8 cellular contexts compared by ENCODE assay signal in genomic region chr11:119030329-119031047, GRCh38. TPM values are rescaled to one million over a fixed set of nuclear protein-coding genes. Genes with fewer than 3 reads are reported as not detected.
DNase-seq lines count a peak whose midpoint lies in the region; ATAC-seq and TF ChIP-seq lines count a peak whose summit lies in the region.

Gene SLC37A4 (minus strand): TSS chr11:119030877.

- H3K9me2 ChIP-seq in PC-3 (replicated peaks; ENCODE audit: low read length), result no peaks in the 10 kb centered on the region

- H3K9me3 ChIP-seq in PC-3 (ENCODE audit: low read length), result no peaks in the 10 kb centered on the region
- no peaks in the 10 kb centered on the region for H3K9me3 ChIP-seq in mucosa of descending colon

- no TSS peak for BruUV-seq in PC-3 (replicated peaks; lab: Mats Ljungman, UMichigan)

- peak within 1 kb of the TSS; percentile 99 for H2AFZ ChIP-seq in PC-3 (ENCODE audit: low read length)

- H3K4me2 ChIP-seq in PC-3 (ENCODE audit: low read length), result peak within 1 kb of the TSS; percentile 99

- intact Hi-C loops in PC-3 (cut with micrococcal nuclease), result loop anchor here (2.0 kb wide), 1 partner anchor 72 kb away; no protein-coding TSS in a partner anchor
- intact Hi-C loops in mucosa of descending colon (cut with DNase I, micrococcal nuclease), result no loop called here

- H3F3A ChIP-seq in PC-3 (ENCODE audit: low read length, unreplicated experiment), result no peaks in the 10 kb centered on the region

- H3K27ac ChIP-seq in PC-3 (ENCODE audit: low read length) (peak within 1 kb of the TSS; percentile 15; the same call in 1 of the 2 replicates), epithelial cell of prostate (peak within 1 kb of the TSS; percentile 53)

- CTCF ChIA-PET in PC-3 (lab: Charles Lee), result no interaction called here

- H3K9ac ChIP-seq in PC-3 (ENCODE audit: low read length), result peak within 1 kb of the TSS; percentile 91

- H3K4me3 ChIP-seq in PC-3 (ENCODE audit: low read length) (peak within 1 kb of the TSS; percentile 96), mucosa of descending colon (peak within 1 kb of the TSS; percentile 51)

- POLR2A ChIA-PET in PC-3 (lab: Charles Lee; ENCODE audit: unreplicated experiment), result no interaction called here

- peak; percentile 20; the same call in 1 of the 2 replicates for TF ChIP-seq EP300 in Ishikawa (IDR thresholded peaks at IDR 0.05; ENCODE audit: borderline replicate concordance)

- TF ChIP-seq RAD21 in Ishikawa (IDR thresholded peaks at IDR 0.05; ENCODE audit: low read depth), result peak; percentile 61

- H4K20me1 ChIP-seq in PC-3 (ENCODE audit: low read length), result no peaks in the 10 kb centered on the region

- H3K36me3 ChIP-seq in PC-3 (ENCODE audit: low read depth, low read length) (peaks cover 5% of the 10 kb centered on the region; the same call in 1 of the 2 replicates), mucosa of descending colon (ENCODE audit: low read depth) (no peaks in the 10 kb centered on the region)

- H3K79me2 ChIP-seq in PC-3 (ENCODE audit: low read length), result peaks cover 27% of the 10 kb centered on the region

- ATAC-seq in GM21576 (IDR thresholded peaks at IDR 0.05; ENCODE audit: unreplicated experiment), result peak; percentile 89
- peak; percentile 84 for ATAC-seq in PC-3
- ATAC-seq in mucosa of descending colon, result peak; percentile 93

- TF ChIP-seq CTCF in PC-3 (conservative IDR thresholded peaks at IDR 0.05; ENCODE audit: low read depth, low read length) (peak; percentile 93), mucosa of descending colon (IDR thresholded peaks at IDR 0.05) (peak; percentile 88)

- DNase-seq in DMS114 treated with DMSO at 0.1 percent for 48 hours (lab: John Stamatoyannopoulos, UW; ENCODE audit: unreplicated experiment) (peak; percentile 76), PC-3 (peak; percentile 100), activated T-cell treated with anti-CD3 and anti-CD28 coated beads for 48 hours (ENCODE audit: low read depth) (peak; percentile 99), epithelial cell of prostate (ENCODE audit: low read depth, low spot score) (peak; percentile 96), mucosa of descending colon (peak; percentile 99 to 100 (median 100))
- DNase-seq in stimulated activated CD8-positive, alpha-beta memory T cell treated with anti-CD3 and anti-CD28 coated beads, Interleukin-4, amount 100 ng/mL, for 24 hours (ENCODE audit: low read depth), result peak; percentile 99

- no peaks in the 10 kb centered on the region for H3K27me3 ChIP-seq in PC-3 (ENCODE audit: low read length)

- H3K4me1 ChIP-seq in PC-3 (ENCODE audit: insufficient read depth, low read length), result peaks cover 16% of the 10 kb centered on the region
- peaks cover 38% of the 10 kb centered on the region for H3K4me1 ChIP-seq in mucosa of descending colon (ENCODE audit: low read depth)

TF ChIP-seq in Ishikawa, 13 proteins besides CTCF, POLR2A, EP300 and RAD21:
- TF ChIP-seq, protein P1, sequence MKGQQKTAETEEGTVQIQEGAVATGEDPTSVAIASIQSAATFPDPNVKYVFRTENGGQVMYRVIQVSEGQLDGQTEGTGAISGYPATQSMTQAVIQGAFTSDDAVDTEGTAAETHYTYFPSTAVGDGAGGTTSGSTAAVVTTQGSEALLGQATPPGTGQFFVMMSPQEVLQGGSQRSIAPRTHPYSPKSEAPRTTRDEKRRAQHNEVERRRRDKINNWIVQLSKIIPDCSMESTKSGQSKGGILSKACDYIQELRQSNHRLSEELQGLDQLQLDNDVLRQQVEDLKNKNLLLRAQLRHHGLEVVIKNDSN (IDR thresholded peaks at IDR 0.05), result peak; percentile 71
- TF ChIP-seq MAX (IDR thresholded peaks at IDR 0.05) (peak; percentile 99), YY1 (IDR thresholded peaks at IDR 0.05; ENCODE audit: low read depth) (peak; percentile 39; the same call in 1 of the 2 replicates), NFIC (IDR thresholded peaks at IDR 0.05) (peak; percentile 20; the same call in 1 of the 2 replicates), ZBTB7A (IDR thresholded peaks at IDR 0.05; ENCODE audit: low read depth) (peak; percentile 27; the same call in 1 of the 2 replicates), TAF1 (IDR thresholded peaks at IDR 0.05; ENCODE audit: low read depth) (peak; percentile 71), FOXM1 (IDR thresholded peaks at IDR 0.05; ENCODE audit: borderline replicate concordance, low read depth) (no peak), EGR1 (IDR thresholded peaks at IDR 0.05) (peak; percentile 81), TCF12 (IDR thresholded peaks at IDR 0.05; ENCODE audit: low read depth) (peak; percentile 13; the same call in 1 of the 2 replicates), CEBPB (IDR thresholded peaks at IDR 0.05) (no peak), TEAD4 (IDR thresholded peaks at IDR 0.05) (peak; percentile 59; the same call in 1 of the 2 replicates)
- TF ChIP-seq, protein P2, sequence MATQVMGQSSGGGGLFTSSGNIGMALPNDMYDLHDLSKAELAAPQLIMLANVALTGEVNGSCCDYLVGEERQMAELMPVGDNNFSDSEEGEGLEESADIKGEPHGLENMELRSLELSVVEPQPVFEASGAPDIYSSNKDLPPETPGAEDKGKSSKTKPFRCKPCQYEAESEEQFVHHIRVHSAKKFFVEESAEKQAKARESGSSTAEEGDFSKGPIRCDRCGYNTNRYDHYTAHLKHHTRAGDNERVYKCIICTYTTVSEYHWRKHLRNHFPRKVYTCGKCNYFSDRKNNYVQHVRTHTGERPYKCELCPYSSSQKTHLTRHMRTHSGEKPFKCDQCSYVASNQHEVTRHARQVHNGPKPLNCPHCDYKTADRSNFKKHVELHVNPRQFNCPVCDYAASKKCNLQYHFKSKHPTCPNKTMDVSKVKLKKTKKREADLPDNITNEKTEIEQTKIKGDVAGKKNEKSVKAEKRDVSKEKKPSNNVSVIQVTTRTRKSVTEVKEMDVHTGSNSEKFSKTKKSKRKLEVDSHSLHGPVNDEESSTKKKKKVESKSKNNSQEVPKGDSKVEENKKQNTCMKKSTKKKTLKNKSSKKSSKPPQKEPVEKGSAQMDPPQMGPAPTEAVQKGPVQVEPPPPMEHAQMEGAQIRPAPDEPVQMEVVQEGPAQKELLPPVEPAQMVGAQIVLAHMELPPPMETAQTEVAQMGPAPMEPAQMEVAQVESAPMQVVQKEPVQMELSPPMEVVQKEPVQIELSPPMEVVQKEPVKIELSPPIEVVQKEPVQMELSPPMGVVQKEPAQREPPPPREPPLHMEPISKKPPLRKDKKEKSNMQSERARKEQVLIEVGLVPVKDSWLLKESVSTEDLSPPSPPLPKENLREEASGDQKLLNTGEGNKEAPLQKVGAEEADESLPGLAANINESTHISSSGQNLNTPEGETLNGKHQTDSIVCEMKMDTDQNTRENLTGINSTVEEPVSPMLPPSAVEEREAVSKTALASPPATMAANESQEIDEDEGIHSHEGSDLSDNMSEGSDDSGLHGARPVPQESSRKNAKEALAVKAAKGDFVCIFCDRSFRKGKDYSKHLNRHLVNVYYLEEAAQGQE (IDR thresholded peaks at IDR 0.05; ENCODE audit: low read depth), result no peak

RNA-seq across cellular contexts. Expression of gene SLC37A4, which starts in this region (rescaled TPM):
- total RNA-seq in PC-3 (2014; rRNA removed) (31.4 and 35.4 TPM in 2 replicates), mucosa of descending colon (10 to 100 TPM; 23.3 to 70.8 (median 57.0) TPM)

Comparison
In these comparisons a context has a peak if more than half of its experiments do, and no peak if none do; other contexts are left out.
1. Peak in every context shown above with its lines: DNase-seq, ATAC-seq, H3K4me3 ChIP-seq and H3K27ac ChIP-seq.